In the genomic region with DNA sequence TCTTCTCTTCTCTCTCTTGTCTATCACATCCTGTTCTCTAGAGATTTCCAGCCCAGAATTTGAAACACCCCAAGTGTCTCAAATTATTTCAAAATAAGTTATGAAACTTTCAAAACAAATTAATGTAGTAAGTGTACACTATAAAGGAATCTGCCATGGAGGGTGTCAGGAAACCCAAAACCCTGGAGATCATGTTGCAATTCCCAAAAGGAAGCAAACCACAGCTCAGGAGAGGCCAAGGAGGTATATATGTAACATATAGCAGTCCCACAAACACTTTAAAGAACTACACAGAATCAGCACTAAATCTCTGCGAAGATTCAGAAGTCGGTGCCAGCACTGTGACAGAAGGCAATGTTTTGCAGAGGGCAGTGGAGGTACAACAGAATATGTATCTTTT, we compare ENCODE assay signal across 14 cellular contexts. TPM values are rescaled to one million over a fixed set of nuclear protein-coding genes. Genes with fewer than 3 reads are reported as not detected.
A peak's percentile ranks its signal among the peaks of the same experiment; 100 is the strongest.
DNase-seq lines count a peak whose midpoint lies in the region; ATAC-seq and TF ChIP-seq lines count a peak whose summit lies in the region.
"Had no signal": no experiment of that assay in that cellular context is flagged by ENCODE, and none has a peak within 500 bp of the region (broad histone marks: within the 10 kb centered on the region; RNA-seq: fewer than 3 reads in every experiment).

No MANE protein-coding gene starts in this region.

- intact Hi-C loops in PC-3 (cut with micrococcal nuclease) (no loop called here), gastrocnemius medialis (cut with DNase I; ENCODE audit: low total_unique reads) (no loop called here)

- peaks cover 32% of the 10 kb centered on the region for H3K4me1 Mint-ChIP-seq in GM23338

- BruUV-seq in PC-3 (replicated peaks; lab: Mats Ljungman, UMichigan), result no TSS peak

- CTCF ChIA-PET in PC-3 (lab: Charles Lee), result no interaction called here

- DNase-seq in GM23338 (ENCODE audit: low spot score) (no peak), PC-3 (peak; percentile 32), epithelial cell of prostate (ENCODE audit: low read depth, low spot score) (no peak), gastrocnemius medialis (no peak), cerebellum (ENCODE audit: low spot score) (no peak)
- DNase-seq: activated CD4-positive, alpha-beta T cell treated with anti-CD3 and anti-CD28 coated beads, Interleukin-2, amount 50 U/mL, for 1 hour; DND-41; nucleus accumbens; small intestine; thyroid gland had no signal

- H3K79me2 ChIP-seq in GM23338 (replicated peaks; ENCODE audit: insufficient read depth) (peaks cover 98% of the 10 kb centered on the region), PC-3 (ENCODE audit: low read length) (peaks cover 93% of the 10 kb centered on the region)

- no peak for ATAC-seq in GM23338
- ATAC-seq in PC-3, result peak; percentile 16
- peak; percentile 37 to 45 for ATAC-seq in gastrocnemius medialis
- ATAC-seq in HG02981 (IDR thresholded peaks at IDR 0.05; ENCODE audit: unreplicated experiment), result no peak
- ATAC-seq in GM18861 (IDR thresholded peaks at IDR 0.05; ENCODE audit: unreplicated experiment), result no peak
- ATAC-seq: activated naive CD4-positive, alpha-beta T cell treated with anti-CD3 and anti-CD28 coated beads, Interleukin-2, amount 50 U/mL, for 72 hours had no signal

- POLR2A ChIA-PET in PC-3 (lab: Charles Lee; ENCODE audit: unreplicated experiment), result interaction anchor here (1.1 kb wide), 1 partner anchor 23 kb away, joined by 6 read pairs; no protein-coding TSS in a partner anchor

- in situ Hi-C loops in gastrocnemius medialis (cut with MboI; ENCODE audit: low sequenced_read_pairs in 4 of 4), result no loop called here

- H4K20me1 ChIP-seq in GM23338 (replicated peaks; ENCODE audit: insufficient read depth) (peaks cover 34% of the 10 kb centered on the region), PC-3 (ENCODE audit: low read length) (peaks cover 30% of the 10 kb centered on the region)

- H3K4me2 ChIP-seq in GM23338 (0 out of 2 replicates have a peak overlapping the region, but pooled peaks have one; percentile 49), PC-3 (ENCODE audit: low read length) (peak overlapping the region; percentile 78)

- no peaks in the 10 kb centered on the region for H3K27me3 ChIP-seq in GM23338 (ENCODE audit: insufficient read depth)
- no peaks in the 10 kb centered on the region for H3K27me3 ChIP-seq in PC-3 (ENCODE audit: low read length)
- no peaks in the 10 kb centered on the region for H3K27me3 ChIP-seq in gastrocnemius medialis
- H3K27me3 ChIP-seq: thyroid gland had no signal

- no peak overlapping the region for H3K4me3 Mint-ChIP-seq in GM23338
- H3K4me3 Mint-ChIP-seq: brain had no signal

- TF ChIP-seq CTCF in GM23338 (conservative IDR thresholded peaks at IDR 0.05; ENCODE audit: low read depth in 2 of 2) (no peak), PC-3 (conservative IDR thresholded peaks at IDR 0.05; ENCODE audit: low read depth, low read length) (no peak), gastrocnemius medialis (IDR thresholded peaks at IDR 0.05 in 4 of 5, conservative IDR thresholded peaks at IDR 0.05 in 1 of 5) (no peak)

- H2AFZ ChIP-seq in GM23338, result no peak overlapping the region
- no peak overlapping the region for H2AFZ ChIP-seq in PC-3 (ENCODE audit: low read length)

- H3K9me2 ChIP-seq in GM23338 (ENCODE audit: insufficient read depth), result no peaks in the 10 kb centered on the region
- no peaks in the 10 kb centered on the region for H3K9me2 ChIP-seq in PC-3 (replicated peaks; ENCODE audit: low read length)

- no peaks in the 10 kb centered on the region for H3K27me3 Mint-ChIP-seq in GM23338 (ENCODE audit: insufficient read depth, low read depth, poor library complexity)
- H3K27me3 Mint-ChIP-seq: brain had no signal

- H3K27ac Mint-ChIP-seq in GM23338, result no peak overlapping the region
- H3K27ac Mint-ChIP-seq: activated naive CD4-positive, alpha-beta T cell treated with anti-CD3 and anti-CD28 coated beads, Interleukin-2, amount 50 U/mL, for 72 hours had no signal

- H3K27ac ChIP-seq in GM23338 (ENCODE audit: low read depth) (peak overlapping the region; percentile 40; the same call in 1 of the 2 replicates), PC-3 (ENCODE audit: low read length) (peak overlapping the region; percentile 23), epithelial cell of prostate (peak overlapping the region; percentile 42), gastrocnemius medialis (peak overlapping the region; percentile 71 to 83 (median 80))
- H3K27ac ChIP-seq: thyroid gland had no signal

- H3K9me3 ChIP-seq in PC-3 (ENCODE audit: low read length) (no peaks in the 10 kb centered on the region), gastrocnemius medialis (no peaks in the 10 kb centered on the region)
- H3K9me3 ChIP-seq: thyroid gland had no signal

- H3F3A ChIP-seq in GM23338 (replicated peaks; ENCODE audit: low read depth), result no peaks in the 10 kb centered on the region
- H3F3A ChIP-seq in PC-3 (ENCODE audit: low read length, unreplicated experiment), result no peaks in the 10 kb centered on the region

- H3K36me3 ChIP-seq in GM23338 (ENCODE audit: insufficient read depth) (no peaks in the 10 kb centered on the region), PC-3 (ENCODE audit: low read depth, low read length) (no peaks in the 10 kb centered on the region), gastrocnemius medialis (no peaks in the 10 kb centered on the region)
- H3K36me3 ChIP-seq: thyroid gland had no signal

- H3K4me3 ChIP-seq in GM23338, result no peak overlapping the region
- peak overlapping the region; percentile 50; the same call in 1 of the 2 replicates for H3K4me3 ChIP-seq in PC-3 (ENCODE audit: low read length)
- H3K4me3 ChIP-seq in gastrocnemius medialis, result peak overlapping the region in 3 of 4 donors; percentile 5 to 14 (median 9)
- H3K4me3 ChIP-seq: thyroid gland had no signal

- no peak for TF ChIP-seq POLR2A in gastrocnemius medialis (IDR thresholded peaks at IDR 0.05)

- H3K9ac ChIP-seq in PC-3 (ENCODE audit: low read length), result no peak overlapping the region

- no peaks in the 10 kb centered on the region for H3K9me3 Mint-ChIP-seq in GM23338
- H3K9me3 Mint-ChIP-seq: activated naive CD4-positive, alpha-beta T cell treated with anti-CD3 and anti-CD28 coated beads, Interleukin-2, amount 50 U/mL, for 72 hours; brain had no signal

- H3K4me1 ChIP-seq in GM23338 (ENCODE audit: insufficient read depth) (peaks cover 45% of the 10 kb centered on the region), PC-3 (ENCODE audit: insufficient read depth, low read length) (peaks cover 36% of the 10 kb centered on the region), gastrocnemius medialis (peaks cover 69 to 71% of the 10 kb centered on the region in 2 donors)

- H3K36me3 Mint-ChIP-seq in GM23338 (ENCODE audit: low read depth), result no peaks in the 10 kb centered on the region
- H3K36me3 Mint-ChIP-seq: activated naive CD4-positive, alpha-beta T cell treated with anti-CD3 and anti-CD28 coated beads, Interleukin-2, amount 50 U/mL, for 72 hours; brain had no signal

RNA-seq across cellular contexts. Expression of a gene that starts 26.6 kb away (rescaled TPM):
- 60.0 and 70.2 TPM in 2 replicates for total RNA-seq in GM23338 (2014; rRNA removed; shearing (Covaris generic))
- polyA plus RNA-seq in GM23338 (2016; fragmentation: Nextera tagmentation; extraction: Ambion mirVana), result 18.0 and 18.7 TPM in 2 replicates
- 12.6 and 17.1 TPM in 2 replicates for total RNA-seq in PC-3 (2014; rRNA removed)
- 10 to 100 TPM; 42.8 to 63.8 (median 50.4) TPM for total RNA-seq in gastrocnemius medialis
- 6.0 TPM for total RNA-seq in cerebellum

Comparison
In these comparisons a context has a peak if more than half of its experiments do, and no peak if none do; other contexts are left out.
1. ATAC-seq: peak in PC-3 (single experiment) and gastrocnemius medialis (2 of 2); none in GM23338 (single experiment), HG02981 (single experiment) and GM18861 (single experiment).
2. H3K27ac ChIP-seq: peak in every context shown above with its lines; median percentile 80 in gastrocnemius medialis; 42 in epithelial cell of prostate; 40 in GM23338; 23 in PC-3.